In genomic region chr1:1354271-1355247, GRCh38 we compare ENCODE assay signal across 11 cellular contexts. TPM values are rescaled to one million over a fixed set of nuclear protein-coding genes. Genes with fewer than 3 reads are reported as not detected.
DNase-seq lines count a peak whose midpoint lies in the region; FAIRE-seq and TF ChIP-seq lines count a peak whose summit lies in the region.
"Had no signal": no experiment of that assay in that cellular context is flagged by ENCODE, and none has a peak within 500 bp of the region (broad histone marks: within the 10 kb centered on the region; RNA-seq: fewer than 3 reads in every experiment).

No MANE protein-coding gene starts in this region.

- H3K4me3 Mint-ChIP-seq in activated CD4-positive, alpha-beta T cell treated with anti-CD3 and anti-CD28 coated beads, Interleukin-2, amount 10 ng/mL, durations not matched to agents 7 days and 5 days, result no peak overlapping the region

- no peak for TF ChIP-seq CTCF in BE2C (IDR thresholded peaks at IDR 0.05; ENCODE audit: low read depth, low read length)
- TF ChIP-seq CTCF in HEK293 (tag by site-specific recombination; IDR thresholded peaks at IDR 0.05), result no peak
- no peak for TF ChIP-seq CTCF in H1 (IDR thresholded peaks at IDR 0.05; ENCODE audit: control extremely low read depth in 1 of 3, insufficient read depth in 1 of 3, low read depth in 1 of 3, low read length in 3 of 3)

- peaks cover 0 to 6% of the 10 kb centered on the region in 2 experiments for H4K20me1 ChIP-seq in H1 (replicated peaks in 1 of 2; ENCODE audit: control insufficient read depth in 1 of 2, insufficient read depth in 2 of 2, low read length in 2 of 2)

- no peak overlapping the region for H3K9ac ChIP-seq in H1 (replicated peaks in 1 of 4; ENCODE audit: extremely low read depth in 1 of 4, low read depth in 3 of 4, low read length in 3 of 4)
- H3K9ac ChIP-seq in neuronal stem cell (ENCODE audit: low read depth, low read length, poor library complexity), result peak overlapping the region; percentile 70

- H3K36me3 ChIP-seq in BE2C (no peaks in the 10 kb centered on the region), HEK293 (ENCODE audit: control insufficient read depth in 2 of 2, insufficient read depth in 1 of 2, low read length in 2 of 2) (no peaks in the 10 kb centered on the region), H1 (ENCODE audit: control insufficient read depth in 2 of 4, insufficient read depth in 4 of 4, low read length in 3 of 4) (no peaks in the 10 kb centered on the region), neuronal stem cell (replicated peaks in 1 of 2; ENCODE audit: control insufficient read depth in 2 of 2, insufficient read depth in 2 of 2, low read length in 2 of 2) (peaks cover 2 to 5% of the 10 kb centered on the region in 2 donors)
- H3K36me3 ChIP-seq: right lobe of liver had no signal

- H2BK12ac ChIP-seq in H1 (ENCODE audit: low read depth, low read length) (peak overlapping the region; percentile 39; the same call in 1 of the 2 replicates), neuronal stem cell (ENCODE audit: low read length) (peak overlapping the region; percentile 84)

- no peak for FAIRE-seq in H1 (lab: Jason Lieb, UNC)

- H2BK20ac ChIP-seq in H1 (ENCODE audit: low read length), result no peak overlapping the region

- H2BK15ac ChIP-seq in H1 (ENCODE audit: low read length) (peak overlapping the region; percentile 88; the same call in 1 of the 2 replicates), neuronal stem cell (ENCODE audit: low read length) (peak overlapping the region; percentile 92)

- DNase-seq in BE2C (peak; percentile 11), H1 (ENCODE audit: low read depth in 1 of 2, low spot score in 2 of 2) (peak in 1 of 2 experiments; percentile 69), neuronal stem cell (ENCODE audit: low spot score) (no peak), NK-92 (lab: John Stamatoyannopoulos, UW; ENCODE audit: unreplicated experiment) (no peak), T1000 (lab: John Stamatoyannopoulos, UW) (no peak), HK-2 (ENCODE audit: unreplicated experiment) (no peak)
- no peak for DNase-seq in activated CD4-positive, alpha-beta T cell treated with anti-CD3 and anti-CD28 coated beads, Interleukin-2, amount 10 ng/mL, durations not matched to agents 7 days and 5 days
- DNase-seq: NCI-H1417 treated with DMSO at 0.1 percent for 48 hours had no signal

- no peak overlapping the region for H3K27ac Mint-ChIP-seq in activated CD4-positive, alpha-beta T cell treated with anti-CD3 and anti-CD28 coated beads, Interleukin-2, amount 10 ng/mL, durations not matched to agents 7 days and 5 days

- H3K27ac ChIP-seq in HEK293 (ENCODE audit: extremely low read depth, low read depth, low read length) (no peak overlapping the region), H1 (ENCODE audit: low read depth, low read length) (no peak overlapping the region), neuronal stem cell (replicated peaks; ENCODE audit: low read length) (no peak overlapping the region)
- H3K27ac ChIP-seq: right lobe of liver had no signal

- no peak overlapping the region for H3K56ac ChIP-seq in H1 (replicated peaks; ENCODE audit: insufficient read length, low read depth, low read length)

- H4K91ac ChIP-seq in H1 (replicated peaks; ENCODE audit: insufficient read length, low read length) (peak overlapping the region; percentile 68), neuronal stem cell (ENCODE audit: low read depth, low read length, poor library complexity) (no peak overlapping the region)

- H3K14ac ChIP-seq in H1 (ENCODE audit: insufficient read length), result no peak overlapping the region
- H3K14ac ChIP-seq in neuronal stem cell (ENCODE audit: low read length), result peak overlapping the region; percentile 94

- H2AFZ ChIP-seq in H1 (ENCODE audit: low read length), result no peak overlapping the region
- H2AFZ ChIP-seq in neuronal stem cell (ENCODE audit: low read length), result no peak overlapping the region

- H3K4me3 ChIP-seq in BE2C (ENCODE audit: low read depth, low read length) (no peak overlapping the region), HEK293 (ENCODE audit: low read depth, low read length) (no peak overlapping the region), H1 (ENCODE audit: extremely low read depth in 1 of 4, insufficient read depth in 2 of 4, low read depth in 3 of 4, low read length in 4 of 4) (peak overlapping the region; percentile 23 to 61 (median 29)), neuronal stem cell (ENCODE audit: low read length in 2 of 2) (peak overlapping the region in 1 of 2 donors; percentile 19)
- H3K4me3 ChIP-seq: right lobe of liver had no signal

- H3K79me2 ChIP-seq in H1 (ENCODE audit: control insufficient read depth in 1 of 2, insufficient read depth in 2 of 2, low read length in 2 of 2), result no peaks in the 10 kb centered on the region

- peaks cover 22% of the 10 kb centered on the region for H3K27me3 Mint-ChIP-seq in activated CD4-positive, alpha-beta T cell treated with anti-CD3 and anti-CD28 coated beads, Interleukin-2, amount 10 ng/mL, durations not matched to agents 7 days and 5 days

- TF ChIP-seq POLR2A in H1 (IDR thresholded peaks at IDR 0.05; ENCODE audit: control extremely low read depth in 1 of 2, low read depth in 2 of 2, low read length in 2 of 2), result no peak

- H3K79me1 ChIP-seq in H1 (ENCODE audit: low read depth, low read length) (no peaks in the 10 kb centered on the region), neuronal stem cell (ENCODE audit: low read depth, low read length) (peaks cover 4% of the 10 kb centered on the region)

- TF ChIP-seq EP300 in H1 (IDR thresholded peaks at IDR 0.05; ENCODE audit: borderline replicate concordance in 1 of 2, low read depth in 2 of 2, low read length in 2 of 2), result no peak

- H4K8ac ChIP-seq in H1 (ENCODE audit: extremely low read depth, insufficient read depth, low read length) (peak overlapping the region; percentile 7), neuronal stem cell (ENCODE audit: low read depth, low read length) (no peak overlapping the region)

- H3K23me2 ChIP-seq in H1 (ENCODE audit: low read depth, low read length), result peaks cover 17% of the 10 kb centered on the region; the same call in 1 of the 2 replicates

- H3K4me2 ChIP-seq in H1 (ENCODE audit: insufficient read depth in 1 of 2, low read depth in 2 of 2, low read length in 2 of 2) (peak overlapping the region; percentile 69 to 95), neuronal stem cell (ENCODE audit: insufficient read depth, low read length, poor library complexity, severe bottlenecking) (peak overlapping the region; percentile 66)

- CTCF ChIA-PET in HEK293 (lab: Yijun Ruan, JAX) (interaction anchor here (1.1 to 2.7 kb wide), 2 partner anchors 17 to 18 kb away, joined by 3 to 15 read pairs; no protein-coding TSS in a partner anchor), H1 (lab: Charles Lee; ENCODE audit: partially characterized antibody) (interaction anchor here (1.0 to 3.4 kb wide), 4 partner anchors 11 to 20 kb away, joined by 3 to 40 read pairs (median 4); partner anchors contain the start of gene AURKAIP1)
- CTCF ChIA-PET in activated CD4-positive, alpha-beta T cell treated with anti-CD3 and anti-CD28 coated beads, Interleukin-2, amount 10 ng/mL, durations not matched to agents 7 days and 5 days (lab: Charles Lee), result interaction anchor here (1.0 kb wide), 1 partner anchor 16 kb away, joined by 4 read pairs; no protein-coding TSS in a partner anchor

- H3K18ac ChIP-seq in H1 (ENCODE audit: extremely low read depth, low read length) (peak overlapping the region; percentile 52), neuronal stem cell (ENCODE audit: low read length) (peak overlapping the region; percentile 95)

- H3K27me3 ChIP-seq in BE2C (no peaks in the 10 kb centered on the region), H1 (replicated peaks in 1 of 4; ENCODE audit: control insufficient read depth in 3 of 4, extremely low read depth in 1 of 4, insufficient read depth in 3 of 4, low read length in 3 of 4) (peaks cover 9 to 17% (median 14%) of the 10 kb centered on the region in 4 experiments), neuronal stem cell (ENCODE audit: control insufficient read depth in 3 of 3, insufficient read depth in 3 of 3, low read depth in 1 of 3, low read length in 3 of 3) (peaks cover 0 to 25% (median 14%) of the 10 kb centered on the region in 3 experiments)

- H3K9me3 ChIP-seq in BE2C (no peaks in the 10 kb centered on the region), HEK293 (ENCODE audit: control insufficient read depth, insufficient read depth, low read depth, low read length) (no peaks in the 10 kb centered on the region), H1 (ENCODE audit: insufficient read depth in 2 of 2, low read depth in 1 of 2, low read length in 1 of 2) (no peaks in the 10 kb centered on the region), neuronal stem cell (replicated peaks in 1 of 2; ENCODE audit: control insufficient read depth in 2 of 2, insufficient read depth in 1 of 2, low read depth in 1 of 2, low read length in 2 of 2) (peaks cover 0 to 3% of the 10 kb centered on the region in 2 donors)
- H3K9me3 ChIP-seq: right lobe of liver had no signal

- H2AK5ac ChIP-seq in H1 (ENCODE audit: low read depth, low read length), result peak overlapping the region; percentile 65; the same call in 1 of the 2 replicates
- peak overlapping the region; percentile 92 for H2AK5ac ChIP-seq in neuronal stem cell (ENCODE audit: low read depth, low read length)

- no peak for TF ChIP-seq RAD21 in H1 (IDR thresholded peaks at IDR 0.05 in 1 of 2, conservative IDR thresholded peaks at IDR 0.05 in 1 of 2; ENCODE audit: low read depth in 2 of 2, low read length in 2 of 2)

- POLR2A ChIA-PET in HEK293 (lab: Yijun Ruan, JAX), result interaction anchor here (0.6 to 1.0 kb wide), 4 partner anchors 21 to 686 kb away, joined by 3 to 6 read pairs (median 4); partner anchors contain the start of gene AURKAIP1
- POLR2A ChIA-PET in H1 (lab: Charles Lee; ENCODE audit: partially characterized antibody), result interaction anchor here (0.8 to 5.1 kb wide), 10 partner anchors 9 to 83 kb away, joined by 3 to 80 read pairs (median 4); partner anchors contain the start of gene AURKAIP1
- POLR2A ChIA-PET in activated CD4-positive, alpha-beta T cell treated with anti-CD3 and anti-CD28 coated beads, Interleukin-2, amount 10 ng/mL, durations not matched to agents 7 days and 5 days (lab: Charles Lee), result no interaction called here

- no peak overlapping the region for H4K5ac ChIP-seq in H1 (ENCODE audit: insufficient read length, low read depth, low read length)

- no peaks in the 10 kb centered on the region for H3K9me3 Mint-ChIP-seq in activated CD4-positive, alpha-beta T cell treated with anti-CD3 and anti-CD28 coated beads, Interleukin-2, amount 10 ng/mL, durations not matched to agents 7 days and 5 days

- H3K4ac ChIP-seq in H1 (replicated peaks; ENCODE audit: insufficient read length, low read depth, low read length) (peak overlapping the region; percentile 91), neuronal stem cell (ENCODE audit: low read length) (peak overlapping the region; percentile 23)

- H3K23ac ChIP-seq in H1 (ENCODE audit: insufficient read length) (no peak overlapping the region), neuronal stem cell (ENCODE audit: low read depth, low read length, poor library complexity) (peak overlapping the region; percentile 98)

- peaks cover 27% of the 10 kb centered on the region for H3K4me1 Mint-ChIP-seq in activated CD4-positive, alpha-beta T cell treated with anti-CD3 and anti-CD28 coated beads, Interleukin-2, amount 10 ng/mL, durations not matched to agents 7 days and 5 days

- H3K36me3 Mint-ChIP-seq in activated CD4-positive, alpha-beta T cell treated with anti-CD3 and anti-CD28 coated beads, Interleukin-2, amount 10 ng/mL, durations not matched to agents 7 days and 5 days (ENCODE audit: low read depth), result no peaks in the 10 kb centered on the region

- 9% methylated on average over 72 of the region's 116 CpGs; no CpG with 5 or more reads in 1 of the 2 experiments for WGBS in H1 (ENCODE audit: extremely low coverage in 1 of 2, insufficient coverage in 1 of 2, insufficient read length in 1 of 2, insufficient replicate concordance in 2 of 2, low coverage in 1 of 2, low lambda C conversion rate in 2 of 2, missing lambda C conversion rate in 1 of 2), 2 experiments
- WGBS in neuronal stem cell (ENCODE audit: extremely low coverage in 2 of 2, insufficient read length in 2 of 2, insufficient replicate concordance in 1 of 2), 2 donors, result no CpG with 5 or more reads among the region's 116 CpGs

- H2BK5ac ChIP-seq in H1 (ENCODE audit: low read depth, low read length) (peak overlapping the region; percentile 60; the same call in 1 of the 2 replicates), neuronal stem cell (ENCODE audit: low read length) (peak overlapping the region; percentile 39)

- H3K4me1 ChIP-seq in BE2C (peaks cover 34% of the 10 kb centered on the region), HEK293 (ENCODE audit: control insufficient read depth, insufficient read depth, low read length) (peaks cover 7% of the 10 kb centered on the region; the same call in 1 of the 2 replicates), H1 (replicated peaks in 1 of 4; ENCODE audit: control insufficient read depth in 3 of 4, insufficient read depth in 4 of 4, low read length in 3 of 4) (peaks cover 2 to 48% (median 38%) of the 10 kb centered on the region in 4 experiments), neuronal stem cell (ENCODE audit: control insufficient read depth in 2 of 2, insufficient read depth in 1 of 2, low read depth in 1 of 2, low read length in 2 of 2) (peaks cover 41 to 51% of the 10 kb centered on the region in 2 donors)
- H3K4me1 ChIP-seq: right lobe of liver had no signal

- H2BK120ac ChIP-seq in H1 (replicated peaks; ENCODE audit: low read depth, low read length), result no peak overlapping the region
- no peak overlapping the region for H2BK120ac ChIP-seq in neuronal stem cell (ENCODE audit: low read depth, low read length)

RNA-seq across cellular contexts. Expression of gene MXRA8, which starts 3.8 kb away (rescaled TPM):
- polyA plus RNA-seq in BE2C (2012; ENCODE audit: insufficient read depth, insufficient read length, low read depth), result 37.5 TPM
- 10.0 and 10.5 TPM in 2 replicates for total RNA-seq in H1 (2021; fragmentation: NEBNext Ultra II Directional; extraction: Animal tissue kit (Norgen Biotek cat#: 25700))
- 17.2 and 35.4 TPM in 2 replicates for polyA plus RNA-seq in H1 (2011; rRNA removed)
- polyA plus RNA-seq in H1 (2011; cell fraction: cytosol; rRNA removed), result 21.3 TPM
- 57.8 TPM for polyA plus RNA-seq in H1 (2011; cell fraction: nucleus; rRNA removed)
- polyA plus RNA-seq in H1 (2012, experiment 1 of 2), result 6.4 to 14.9 TPM (median 13.3 TPM) in 4 replicates
- 7.6 TPM for polyA plus RNA-seq in H1 (2012, experiment 2 of 2)
- polyA plus RNA-seq in H1 (2013, experiment 1 of 2), result 12.0 TPM
- 10.6 TPM for polyA plus RNA-seq in H1 (2013, experiment 2 of 2)
- polyA minus RNA-seq in H1 (2011; rRNA and poly(A)+ RNA removed), result 3.0 and 3.5 TPM in 2 replicates
- polyA minus RNA-seq in H1 (2011; cell fraction: cytosol; rRNA and poly(A)+ RNA removed), result 9.2 TPM
- polyA minus RNA-seq in H1 (2011; cell fraction: nucleus; rRNA and poly(A)+ RNA removed), result 7.8 TPM
- 14.0 TPM for polyA plus RNA-seq in neuronal stem cell (2013, experiment 1 of 2)
- polyA plus RNA-seq in neuronal stem cell (2013, experiment 2 of 2), result 13.2 TPM
- total RNA-seq in activated CD4-positive, alpha-beta T cell treated with anti-CD3 and anti-CD28 coated beads, Interleukin-2, amount 10 ng/mL, durations not matched to agents 7 days and 5 days, result under 1 TPM; 0.15 to 0.30 TPM
- total RNA-seq: dermis microvascular lymphatic vessel endothelial cell had no signal

RNA-seq across cellular contexts. Expression of gene DVL1, which starts 5.3 kb away (rescaled TPM):
- 277 TPM for polyA plus RNA-seq in BE2C (2012; ENCODE audit: insufficient read depth, insufficient read length, low read depth)
- total RNA-seq in H1 (2021; fragmentation: NEBNext Ultra II Directional; extraction: Animal tissue kit (Norgen Biotek cat#: 25700)), result 56.0 and 58.9 TPM in 2 replicates
- 39.4 and 59.8 TPM in 2 replicates for polyA plus RNA-seq in H1 (2011; rRNA removed)
- 45.1 TPM for polyA plus RNA-seq in H1 (2011; cell fraction: cytosol; rRNA removed)
- 354 TPM for polyA plus RNA-seq in H1 (2011; cell fraction: nucleus; rRNA removed)
- 29.6 to 56.3 TPM (median 52.4 TPM) in 4 replicates for polyA plus RNA-seq in H1 (2012, experiment 1 of 2)
- 32.5 TPM for polyA plus RNA-seq in H1 (2012, experiment 2 of 2)
- polyA plus RNA-seq in H1 (2013, experiment 1 of 2), result 41.1 TPM
- polyA plus RNA-seq in H1 (2013, experiment 2 of 2), result 37.2 TPM
- polyA minus RNA-seq in H1 (2011; rRNA and poly(A)+ RNA removed), result 16.1 and 16.9 TPM in 2 replicates
- polyA minus RNA-seq in H1 (2011; cell fraction: cytosol; rRNA and poly(A)+ RNA removed), result 33.2 TPM
- 81.8 TPM for polyA minus RNA-seq in H1 (2011; cell fraction: nucleus; rRNA and poly(A)+ RNA removed)
- polyA plus RNA-seq in neuronal stem cell (2013, experiment 1 of 2), result 31.8 TPM
- 31.9 TPM for polyA plus RNA-seq in neuronal stem cell (2013, experiment 2 of 2)
- 10 to 100 TPM; 33.0 to 34.0 TPM for total RNA-seq in activated CD4-positive, alpha-beta T cell treated with anti-CD3 and anti-CD28 coated beads, Interleukin-2, amount 10 ng/mL, durations not matched to agents 7 days and 5 days

RNA-seq across cellular contexts. Expression of gene AURKAIP1, which starts 20.4 kb away (rescaled TPM):
- polyA plus RNA-seq in BE2C (2012; ENCODE audit: insufficient read depth, insufficient read length, low read depth), result 640 TPM
- 194 TPM in 2 replicates for total RNA-seq in H1 (2021; fragmentation: NEBNext Ultra II Directional; extraction: Animal tissue kit (Norgen Biotek cat#: 25700))
- polyA plus RNA-seq in H1 (2011; rRNA removed), result 87.8 and 138 TPM in 2 replicates
- polyA plus RNA-seq in H1 (2011; cell fraction: cytosol; rRNA removed), result 133 TPM
- 105 TPM for polyA plus RNA-seq in H1 (2011; cell fraction: nucleus; rRNA removed)
- polyA plus RNA-seq in H1 (2012, experiment 1 of 2), result 115 to 177 TPM (median 165 TPM) in 4 replicates
- polyA plus RNA-seq in H1 (2012, experiment 2 of 2), result 126 TPM
- 120 TPM for polyA plus RNA-seq in H1 (2013, experiment 1 of 2)
- polyA plus RNA-seq in H1 (2013, experiment 2 of 2), result 113 TPM
- 12.5 and 13.3 TPM in 2 replicates for polyA minus RNA-seq in H1 (2011; rRNA and poly(A)+ RNA removed)
- polyA minus RNA-seq in H1 (2011; cell fraction: cytosol; rRNA and poly(A)+ RNA removed), result 44.8 TPM
- 30.7 TPM for polyA minus RNA-seq in H1 (2011; cell fraction: nucleus; rRNA and poly(A)+ RNA removed)
- 61.8 TPM for polyA plus RNA-seq in neuronal stem cell (2013, experiment 1 of 2)
- 60.5 TPM for polyA plus RNA-seq in neuronal stem cell (2013, experiment 2 of 2)
- total RNA-seq in activated CD4-positive, alpha-beta T cell treated with anti-CD3 and anti-CD28 coated beads, Interleukin-2, amount 10 ng/mL, durations not matched to agents 7 days and 5 days, result 100 to 1,000 TPM; 101 to 125 TPM

RNA-seq across cellular contexts. Expression of gene TAS1R3, which starts 23.5 kb away (rescaled TPM):
- polyA plus RNA-seq in BE2C (2012; ENCODE audit: insufficient read depth, insufficient read length, low read depth), result 8.0 TPM
- total RNA-seq in H1 (2021; fragmentation: NEBNext Ultra II Directional; extraction: Animal tissue kit (Norgen Biotek cat#: 25700)), result 0.11 and 0.19 TPM in 2 replicates
- polyA plus RNA-seq in H1 (2011; rRNA removed), result 0.03 and 0.16 TPM in 2 replicates
- polyA plus RNA-seq in H1 (2011; cell fraction: cytosol; rRNA removed), result 0.06 TPM
- polyA plus RNA-seq in H1 (2011; cell fraction: nucleus; rRNA removed), result 0.64 TPM
- 0.12 to 0.22 TPM (median 0.17 TPM) in 4 replicates for polyA plus RNA-seq in H1 (2012, experiment 1 of 2)
- polyA plus RNA-seq in H1 (2012, experiment 2 of 2), result 0.14 TPM
- polyA plus RNA-seq in H1 (2013, experiment 1 of 2), result 0.04 TPM
- polyA plus RNA-seq in H1 (2013, experiment 2 of 2), result 0.02 TPM
- 0.05 TPM in 1 of 2 replicates, not detected in the other for polyA minus RNA-seq in H1 (2011; rRNA and poly(A)+ RNA removed)
- polyA minus RNA-seq in H1 (2011; cell fraction: cytosol; rRNA and poly(A)+ RNA removed), result not detected
- 0.40 TPM for polyA minus RNA-seq in H1 (2011; cell fraction: nucleus; rRNA and poly(A)+ RNA removed)
- 0.14 TPM for polyA plus RNA-seq in neuronal stem cell (2013, experiment 1 of 2)
- 0.12 TPM for polyA plus RNA-seq in neuronal stem cell (2013, experiment 2 of 2)
- total RNA-seq in activated CD4-positive, alpha-beta T cell treated with anti-CD3 and anti-CD28 coated beads, Interleukin-2, amount 10 ng/mL, durations not matched to agents 7 days and 5 days, result 1 to 10 TPM; 3.1 to 3.7 TPM

RNA-seq across cellular contexts. Expression of gene CPTP, which starts 30.0 kb away (rescaled TPM):
- 25.3 TPM for polyA plus RNA-seq in BE2C (2012; ENCODE audit: insufficient read depth, insufficient read length, low read depth)
- total RNA-seq in H1 (2021; fragmentation: NEBNext Ultra II Directional; extraction: Animal tissue kit (Norgen Biotek cat#: 25700)), result 10.6 and 13.3 TPM in 2 replicates
- polyA plus RNA-seq in H1 (2011; rRNA removed), result 8.1 and 13.4 TPM in 2 replicates
- polyA plus RNA-seq in H1 (2011; cell fraction: cytosol; rRNA removed), result 7.0 TPM
- polyA plus RNA-seq in H1 (2011; cell fraction: nucleus; rRNA removed), result 8.0 TPM
- polyA plus RNA-seq in H1 (2012, experiment 1 of 2), result 5.8 to 8.6 TPM (median 8.1 TPM) in 4 replicates
- polyA plus RNA-seq in H1 (2012, experiment 2 of 2), result 9.5 TPM
- polyA plus RNA-seq in H1 (2013, experiment 1 of 2), result 10.1 TPM
- polyA plus RNA-seq in H1 (2013, experiment 2 of 2), result 9.7 TPM
- 2.2 and 3.2 TPM in 2 replicates for polyA minus RNA-seq in H1 (2011; rRNA and poly(A)+ RNA removed)
- polyA minus RNA-seq in H1 (2011; cell fraction: cytosol; rRNA and poly(A)+ RNA removed), result 6.8 TPM
- polyA minus RNA-seq in H1 (2011; cell fraction: nucleus; rRNA and poly(A)+ RNA removed), result 11.6 TPM
- polyA plus RNA-seq in neuronal stem cell (2013, experiment 1 of 2), result 9.4 TPM
- polyA plus RNA-seq in neuronal stem cell (2013, experiment 2 of 2), result 9.2 TPM
- total RNA-seq in activated CD4-positive, alpha-beta T cell treated with anti-CD3 and anti-CD28 coated beads, Interleukin-2, amount 10 ng/mL, durations not matched to agents 7 days and 5 days, result 10 to 100 TPM; 25.2 to 27.6 TPM

Comparison
In these comparisons a context has a peak if more than half of its experiments do, and no peak if none do; other contexts are left out.
1. H3K4me3 ChIP-seq: peak in H1 (4 of 4); none in BE2C (single experiment) and HEK293 (single experiment).